ENCODE assay signal across 1 cellular context in the genomic region with DNA sequence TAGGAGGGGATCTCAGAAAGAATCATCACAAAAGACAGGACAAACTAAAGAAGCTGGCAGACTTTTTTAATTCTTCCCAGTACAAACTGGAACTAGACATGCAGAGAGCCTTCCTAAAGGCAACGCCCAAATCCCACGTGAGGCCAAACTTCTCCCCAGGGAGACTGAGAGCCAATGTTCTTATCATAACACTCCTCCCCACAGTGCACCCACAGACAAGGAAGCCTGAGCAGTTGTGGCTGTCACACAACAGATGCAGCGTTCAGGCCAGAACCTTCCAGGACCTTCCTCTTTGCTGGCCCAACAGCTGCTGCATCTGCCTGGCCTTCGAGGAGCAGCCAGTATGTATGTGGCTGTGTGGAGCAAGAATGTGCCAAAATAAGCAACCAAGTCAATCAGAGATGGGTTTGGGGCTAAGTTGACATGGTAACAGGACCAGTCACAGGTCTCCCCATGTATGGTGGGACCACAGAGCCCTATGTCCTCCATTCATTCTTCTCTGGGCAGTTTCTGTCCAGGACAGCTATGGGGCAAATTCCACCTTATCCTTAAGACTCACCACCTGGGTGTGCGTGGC.
A peak's percentile ranks its signal among the peaks of the same experiment; 100 is the strongest.
TF ChIP-seq lines count a peak whose summit lies in the region.

No MANE protein-coding gene starts in this region.

TF ChIP-seq in K562, 482 proteins besides CTCF, POLR2A, EP300 and RAD21 (continued from another document and continues in another):
- no peak for TF ChIP-seq STAT6 (CRISPR knock-in tag; IDR thresholded peaks at IDR 0.05)
- peak; percentile 31; the same call in 1 of the 2 replicates for TF ChIP-seq CXXC5 (CRISPR knock-in tag; IDR thresholded peaks at IDR 0.05)
- TF ChIP-seq, protein P1, sequence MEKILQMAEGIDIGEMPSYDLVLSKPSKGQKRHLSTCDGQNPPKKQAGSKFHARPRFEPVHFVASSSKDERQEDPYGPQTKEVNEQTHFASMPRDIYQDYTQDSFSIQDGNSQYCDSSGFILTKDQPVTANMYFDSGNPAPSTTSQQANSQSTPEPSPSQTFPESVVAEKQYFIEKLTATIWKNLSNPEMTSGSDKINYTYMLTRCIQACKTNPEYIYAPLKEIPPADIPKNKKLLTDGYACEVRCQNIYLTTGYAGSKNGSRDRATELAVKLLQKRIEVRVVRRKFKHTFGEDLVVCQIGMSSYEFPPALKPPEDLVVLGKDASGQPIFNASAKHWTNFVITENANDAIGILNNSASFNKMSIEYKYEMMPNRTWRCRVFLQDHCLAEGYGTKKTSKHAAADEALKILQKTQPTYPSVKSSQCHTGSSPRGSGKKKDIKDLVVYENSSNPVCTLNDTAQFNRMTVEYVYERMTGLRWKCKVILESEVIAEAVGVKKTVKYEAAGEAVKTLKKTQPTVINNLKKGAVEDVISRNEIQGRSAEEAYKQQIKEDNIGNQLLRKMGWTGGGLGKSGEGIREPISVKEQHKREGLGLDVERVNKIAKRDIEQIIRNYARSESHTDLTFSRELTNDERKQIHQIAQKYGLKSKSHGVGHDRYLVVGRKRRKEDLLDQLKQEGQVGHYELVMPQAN (IDR thresholded peaks at IDR 0.05; ENCODE audit: borderline replicate concordance), result no peak
- TF ChIP-seq, protein P2, sequence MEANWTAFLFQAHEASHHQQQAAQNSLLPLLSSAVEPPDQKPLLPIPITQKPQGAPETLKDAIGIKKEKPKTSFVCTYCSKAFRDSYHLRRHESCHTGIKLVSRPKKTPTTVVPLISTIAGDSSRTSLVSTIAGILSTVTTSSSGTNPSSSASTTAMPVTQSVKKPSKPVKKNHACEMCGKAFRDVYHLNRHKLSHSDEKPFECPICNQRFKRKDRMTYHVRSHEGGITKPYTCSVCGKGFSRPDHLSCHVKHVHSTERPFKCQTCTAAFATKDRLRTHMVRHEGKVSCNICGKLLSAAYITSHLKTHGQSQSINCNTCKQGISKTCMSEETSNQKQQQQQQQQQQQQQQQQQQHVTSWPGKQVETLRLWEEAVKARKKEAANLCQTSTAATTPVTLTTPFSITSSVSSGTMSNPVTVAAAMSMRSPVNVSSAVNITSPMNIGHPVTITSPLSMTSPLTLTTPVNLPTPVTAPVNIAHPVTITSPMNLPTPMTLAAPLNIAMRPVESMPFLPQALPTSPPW (CRISPR knock-in tag; IDR thresholded peaks at IDR 0.05), result peak; percentile 51
- peak; percentile 47; the same call in 1 of the 2 replicates for TF ChIP-seq HDGF (IDR thresholded peaks at IDR 0.05)
- TF ChIP-seq L3MBTL2 (IDR thresholded peaks at IDR 0.05), result peak; percentile 57
- TF ChIP-seq CHD2 (IDR thresholded peaks at IDR 0.05; ENCODE audit: low read depth, low read length), result 0 out of 2 replicates have a peak, but pooled peaks have one; percentile 39
- TF ChIP-seq DACH1 (IDR thresholded peaks at IDR 0.05; ENCODE audit: partially characterized antibody), result no peak
- TF ChIP-seq SETDB1 (IDR thresholded peaks at IDR 0.05; ENCODE audit: low read length), result peak; percentile 33
- TF ChIP-seq, protein P3, sequence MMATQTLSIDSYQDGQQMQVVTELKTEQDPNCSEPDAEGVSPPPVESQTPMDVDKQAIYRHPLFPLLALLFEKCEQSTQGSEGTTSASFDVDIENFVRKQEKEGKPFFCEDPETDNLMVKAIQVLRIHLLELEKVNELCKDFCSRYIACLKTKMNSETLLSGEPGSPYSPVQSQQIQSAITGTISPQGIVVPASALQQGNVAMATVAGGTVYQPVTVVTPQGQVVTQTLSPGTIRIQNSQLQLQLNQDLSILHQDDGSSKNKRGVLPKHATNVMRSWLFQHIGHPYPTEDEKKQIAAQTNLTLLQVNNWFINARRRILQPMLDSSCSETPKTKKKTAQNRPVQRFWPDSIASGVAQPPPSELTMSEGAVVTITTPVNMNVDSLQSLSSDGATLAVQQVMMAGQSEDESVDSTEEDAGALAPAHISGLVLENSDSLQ (IDR thresholded peaks at IDR 0.05), result peak; percentile 49; the same call in 1 of the 2 replicates
- TF ChIP-seq NRF1 (conservative IDR thresholded peaks at IDR 0.05 in 1 of 2, IDR thresholded peaks at IDR 0.05 in 1 of 2), result peak; percentile 43 to 58
- peak; percentile 23 for TF ChIP-seq SAP30 (IDR thresholded peaks at IDR 0.05; ENCODE audit: borderline replicate concordance, insufficient read depth, low read depth, low read length, poor library complexity, severe bottlenecking)
- no peak for TF ChIP-seq RBM17 (IDR thresholded peaks at IDR 0.05; ENCODE audit: borderline replicate concordance, low read depth, low read length)
- TF ChIP-seq RB1 (IDR thresholded peaks at IDR 0.05; ENCODE audit: low read depth), result no peak
- peak; percentile 76 for TF ChIP-seq BHLHE40 (IDR thresholded peaks at IDR 0.05; ENCODE audit: low read length)
- TF ChIP-seq PURB (CRISPR knock-in tag; IDR thresholded peaks at IDR 0.05; ENCODE audit: low read depth), result no peak
- TF ChIP-seq JUND (IDR thresholded peaks at IDR 0.05; ENCODE audit: borderline replicate concordance, low read depth, low read length), result peak; percentile 16; the same call in 1 of the 2 replicates
- TF ChIP-seq JUND (tag; IDR thresholded peaks at IDR 0.05; ENCODE audit: borderline replicate concordance, low read depth, low read length), result no peak; the same call in 2 of the 3 replicates
- no peak for TF ChIP-seq FOSL1 (tag; conservative IDR thresholded peaks at IDR 0.05)
- TF ChIP-seq CBX1 (IDR thresholded peaks at IDR 0.05; ENCODE audit: low read depth), result no peak
- TF ChIP-seq, protein P4, sequence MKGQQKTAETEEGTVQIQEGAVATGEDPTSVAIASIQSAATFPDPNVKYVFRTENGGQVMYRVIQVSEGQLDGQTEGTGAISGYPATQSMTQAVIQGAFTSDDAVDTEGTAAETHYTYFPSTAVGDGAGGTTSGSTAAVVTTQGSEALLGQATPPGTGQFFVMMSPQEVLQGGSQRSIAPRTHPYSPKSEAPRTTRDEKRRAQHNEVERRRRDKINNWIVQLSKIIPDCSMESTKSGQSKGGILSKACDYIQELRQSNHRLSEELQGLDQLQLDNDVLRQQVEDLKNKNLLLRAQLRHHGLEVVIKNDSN (CRISPR knock-in tag; IDR thresholded peaks at IDR 0.05), result peak; percentile 57
- TF ChIP-seq, protein P5, sequence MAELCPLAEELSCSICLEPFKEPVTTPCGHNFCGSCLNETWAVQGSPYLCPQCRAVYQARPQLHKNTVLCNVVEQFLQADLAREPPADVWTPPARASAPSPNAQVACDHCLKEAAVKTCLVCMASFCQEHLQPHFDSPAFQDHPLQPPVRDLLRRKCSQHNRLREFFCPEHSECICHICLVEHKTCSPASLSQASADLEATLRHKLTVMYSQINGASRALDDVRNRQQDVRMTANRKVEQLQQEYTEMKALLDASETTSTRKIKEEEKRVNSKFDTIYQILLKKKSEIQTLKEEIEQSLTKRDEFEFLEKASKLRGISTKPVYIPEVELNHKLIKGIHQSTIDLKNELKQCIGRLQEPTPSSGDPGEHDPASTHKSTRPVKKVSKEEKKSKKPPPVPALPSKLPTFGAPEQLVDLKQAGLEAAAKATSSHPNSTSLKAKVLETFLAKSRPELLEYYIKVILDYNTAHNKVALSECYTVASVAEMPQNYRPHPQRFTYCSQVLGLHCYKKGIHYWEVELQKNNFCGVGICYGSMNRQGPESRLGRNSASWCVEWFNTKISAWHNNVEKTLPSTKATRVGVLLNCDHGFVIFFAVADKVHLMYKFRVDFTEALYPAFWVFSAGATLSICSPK (IDR thresholded peaks at IDR 0.05; ENCODE audit: borderline replicate concordance), result no peak
- TF ChIP-seq TCFL5 (CRISPR knock-in tag; conservative IDR thresholded peaks at IDR 0.05), result no peak
- TF ChIP-seq RCOR1 (IDR thresholded peaks at IDR 0.05; ENCODE audit: borderline replicate concordance in 1 of 2, low read depth in 2 of 2, low read length in 2 of 2), result peak; percentile 34 to 62; a peak in 2 of 4 replicates
- TF ChIP-seq ZNF174 (CRISPR knock-in tag; IDR thresholded peaks at IDR 0.05), result no peak
- no peak for TF ChIP-seq GABPB1 (CRISPR knock-in tag; IDR thresholded peaks at IDR 0.05)
- TF ChIP-seq TEAD4 (IDR thresholded peaks at IDR 0.05; ENCODE audit: low read length), result peak; percentile 24; the same call in 1 of the 2 replicates
- TF ChIP-seq TEAD4 (CRISPR knock-in tag; IDR thresholded peaks at IDR 0.05; ENCODE audit: borderline replicate concordance), result no peak
- no peak for TF ChIP-seq TBP (optimal IDR thresholded peaks at IDR 0.05; ENCODE audit: low read depth, low read length)
- peak; percentile 36; the same call in 1 of the 2 replicates for TF ChIP-seq RFX1 (IDR thresholded peaks at IDR 0.05)
- TF ChIP-seq HCFC1 (IDR thresholded peaks at IDR 0.05; ENCODE audit: low read depth, low read length), result no peak
- no peak for TF ChIP-seq SPI1 (IDR thresholded peaks at IDR 0.05; ENCODE audit: borderline replicate concordance, low read depth, low read length)
- no peak for TF ChIP-seq ZNF551 (CRISPR knock-in tag; IDR thresholded peaks at IDR 0.05)
- TF ChIP-seq, protein P6, sequence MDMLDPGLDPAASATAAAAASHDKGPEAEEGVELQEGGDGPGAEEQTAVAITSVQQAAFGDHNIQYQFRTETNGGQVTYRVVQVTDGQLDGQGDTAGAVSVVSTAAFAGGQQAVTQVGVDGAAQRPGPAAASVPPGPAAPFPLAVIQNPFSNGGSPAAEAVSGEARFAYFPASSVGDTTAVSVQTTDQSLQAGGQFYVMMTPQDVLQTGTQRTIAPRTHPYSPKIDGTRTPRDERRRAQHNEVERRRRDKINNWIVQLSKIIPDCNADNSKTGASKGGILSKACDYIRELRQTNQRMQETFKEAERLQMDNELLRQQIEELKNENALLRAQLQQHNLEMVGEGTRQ (CRISPR knock-in tag; IDR thresholded peaks at IDR 0.05), result peak; percentile 53; the same call in 1 of the 2 replicates
- TF ChIP-seq ZNF253 (CRISPR knock-in tag; conservative IDR thresholded peaks at IDR 0.05), result no peak
- no peak for TF ChIP-seq IRF9 (tag; IDR thresholded peaks at IDR 0.05)
- TF ChIP-seq, protein P7, sequence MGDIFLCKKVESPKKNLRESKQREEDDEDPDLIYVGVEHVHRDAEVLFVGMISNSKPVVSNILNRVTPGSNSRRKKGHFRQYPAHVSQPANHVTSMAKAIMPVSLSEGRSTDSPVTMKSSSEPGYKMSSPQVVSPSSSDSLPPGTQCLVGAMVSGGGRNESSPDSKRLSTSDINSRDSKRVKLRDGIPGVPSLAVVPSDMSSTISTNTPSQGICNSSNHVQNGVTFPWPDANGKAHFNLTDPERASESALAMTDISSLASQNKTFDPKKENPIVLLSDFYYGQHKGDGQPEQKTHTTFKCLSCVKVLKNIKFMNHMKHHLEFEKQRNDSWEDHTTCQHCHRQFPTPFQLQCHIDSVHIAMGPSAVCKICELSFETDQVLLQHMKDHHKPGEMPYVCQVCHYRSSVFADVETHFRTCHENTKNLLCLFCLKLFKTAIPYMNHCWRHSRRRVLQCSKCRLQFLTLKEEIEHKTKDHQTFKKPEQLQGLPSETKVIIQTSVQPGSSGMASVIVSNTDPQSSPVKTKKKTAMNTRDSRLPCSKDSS (IDR thresholded peaks at IDR 0.05; ENCODE audit: low read depth, partially characterized antibody), result no peak
- TF ChIP-seq LCOR (CRISPR knock-in tag; IDR thresholded peaks at IDR 0.05), result 0 out of 2 replicates have a peak, but pooled peaks have one; percentile 24
- TF ChIP-seq ZNF766 (CRISPR knock-in tag; conservative IDR thresholded peaks at IDR 0.05), result 0 out of 2 replicates have a peak, but pooled peaks have one; percentile 36
- TF ChIP-seq SMAD3 (CRISPR knock-in tag; conservative IDR thresholded peaks at IDR 0.05), result 0 out of 2 replicates have a peak, but pooled peaks have one; percentile 25
- TF ChIP-seq TOE1 (IDR thresholded peaks at IDR 0.05; ENCODE audit: borderline replicate concordance), result no peak
- TF ChIP-seq TOE1 (CRISPR knock-in tag; IDR thresholded peaks at IDR 0.05; ENCODE audit: borderline replicate concordance, low read depth), result peak; percentile 16; the same call in 1 of the 2 replicates
- TF ChIP-seq CBFA2T3 (IDR thresholded peaks at IDR 0.05), result peak; percentile 47
- TF ChIP-seq TCF3 (CRISPR knock-in tag; IDR thresholded peaks at IDR 0.05), result peak; percentile 57
- 0 out of 4 replicates have a peak, but pooled peaks of 1 of the 2 experiments have one; percentile 46 for TF ChIP-seq TEAD1 (CRISPR knock-in tag; IDR thresholded peaks at IDR 0.05)
- no peak for TF ChIP-seq THRAP3 (IDR thresholded peaks at IDR 0.05; ENCODE audit: borderline replicate concordance)
- TF ChIP-seq SMAD4 (CRISPR knock-in tag; conservative IDR thresholded peaks at IDR 0.05), result peak; percentile 82; the same call in 1 of the 2 replicates
- 0 out of 2 replicates have a peak, but pooled peaks have one; percentile 49 for TF ChIP-seq PHTF2 (CRISPR knock-in tag; IDR thresholded peaks at IDR 0.05)
- no peak for TF ChIP-seq NBN (IDR thresholded peaks at IDR 0.05; ENCODE audit: low read depth)
- TF ChIP-seq, protein P8, sequence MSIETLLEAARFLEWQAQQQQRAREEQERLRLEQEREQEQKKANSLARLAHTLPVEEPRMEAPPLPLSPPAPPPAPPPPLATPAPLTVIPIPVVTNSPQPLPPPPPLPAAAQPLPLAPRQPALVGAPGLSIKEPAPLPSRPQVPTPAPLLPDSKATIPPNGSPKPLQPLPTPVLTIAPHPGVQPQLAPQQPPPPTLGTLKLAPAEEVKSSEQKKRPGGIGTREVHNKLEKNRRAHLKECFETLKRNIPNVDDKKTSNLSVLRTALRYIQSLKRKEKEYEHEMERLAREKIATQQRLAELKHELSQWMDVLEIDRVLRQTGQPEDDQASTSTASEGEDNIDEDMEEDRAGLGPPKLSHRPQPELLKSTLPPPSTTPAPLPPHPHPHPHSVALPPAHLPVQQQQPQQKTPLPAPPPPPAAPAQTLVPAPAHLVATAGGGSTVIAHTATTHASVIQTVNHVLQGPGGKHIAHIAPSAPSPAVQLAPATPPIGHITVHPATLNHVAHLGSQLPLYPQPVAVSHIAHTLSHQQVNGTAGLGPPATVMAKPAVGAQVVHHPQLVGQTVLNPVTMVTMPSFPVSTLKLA (conservative IDR thresholded peaks at IDR 0.05), result peak in 1 of 2 experiments; percentile 43; a peak in 1 of 4 replicates
